Comparison of ENCODE assay signal across 20 cellular contexts in genomic region chr7:80775972-80776371, GRCh38.
"Had no signal": no experiment of that assay in that cellular context is flagged by ENCODE, and none has a peak within 500 bp of the region (broad histone marks: within the 10 kb centered on the region; RNA-seq: fewer than 3 reads in every experiment).

No MANE protein-coding gene starts in this region.

- H3K27me3 ChIP-seq: brain microvascular endothelial cell, ovary, thyroid gland, uterus had no signal

- H3K27ac ChIP-seq: brain microvascular endothelial cell, ovary, thyroid gland had no signal

- H3K4me3 Mint-ChIP-seq: activated CD8-positive, alpha-beta T cell treated with anti-CD3 and anti-CD28 coated beads for 36 hours; activated naive CD8-positive, alpha-beta T cell treated with anti-CD3 and anti-CD28 coated beads, Interleukin-2, amount 10 ng/mL, durations not matched to agents 7 days and 5 days; activated T-cell treated with anti-CD3 and anti-CD28 coated beads, Interleukin-2, amount 50 U/mL, for 72 hours; naive thymus-derived CD4-positive, alpha-beta T cell; stimulated activated memory B cell treated with anti-CD40 and anti-IgM and Interleukin-4, amounts not matched to agents 10 μg/mL and 1 μg/mL and 100 μg/mL, for 72 hours; WTC11 had no signal

- H3K36me3 Mint-ChIP-seq: activated naive CD8-positive, alpha-beta T cell treated with anti-CD3 and anti-CD28 coated beads, Interleukin-2, amount 10 ng/mL, durations not matched to agents 7 days and 5 days; naive thymus-derived CD4-positive, alpha-beta T cell; stimulated activated memory B cell treated with anti-CD40 and anti-IgM and Interleukin-4, amounts not matched to agents 10 μg/mL and 1 μg/mL and 100 μg/mL, for 72 hours; WTC11 had no signal

- H3K27ac Mint-ChIP-seq: activated CD8-positive, alpha-beta T cell treated with anti-CD3 and anti-CD28 coated beads for 36 hours; activated naive CD8-positive, alpha-beta T cell treated with anti-CD3 and anti-CD28 coated beads, Interleukin-2, amount 10 ng/mL, durations not matched to agents 7 days and 5 days; activated T-cell treated with anti-CD3 and anti-CD28 coated beads, Interleukin-2, amount 50 U/mL, for 72 hours; naive thymus-derived CD4-positive, alpha-beta T cell; stimulated activated memory B cell treated with anti-CD40 and anti-IgM and Interleukin-4, amounts not matched to agents 10 μg/mL and 1 μg/mL and 100 μg/mL, for 72 hours; WTC11 had no signal

- H3K9me3 Mint-ChIP-seq: activated CD8-positive, alpha-beta T cell treated with anti-CD3 and anti-CD28 coated beads for 36 hours; activated naive CD8-positive, alpha-beta T cell treated with anti-CD3 and anti-CD28 coated beads, Interleukin-2, amount 10 ng/mL, durations not matched to agents 7 days and 5 days; WTC11 had no signal

- FAIRE-seq: TTC549 had no signal

- H3K27me3 Mint-ChIP-seq: activated CD8-positive, alpha-beta T cell treated with anti-CD3 and anti-CD28 coated beads for 36 hours; activated naive CD8-positive, alpha-beta T cell treated with anti-CD3 and anti-CD28 coated beads, Interleukin-2, amount 10 ng/mL, durations not matched to agents 7 days and 5 days; naive thymus-derived CD4-positive, alpha-beta T cell; stimulated activated memory B cell treated with anti-CD40 and anti-IgM and Interleukin-4, amounts not matched to agents 10 μg/mL and 1 μg/mL and 100 μg/mL, for 72 hours had no signal

- ATAC-seq: activated CD8-positive, alpha-beta T cell treated with anti-CD3 and anti-CD28 coated beads for 36 hours; activated T-cell treated with anti-CD3 and anti-CD28 coated beads, Interleukin-2, amount 50 U/mL, for 72 hours; mucosa of descending colon; naive thymus-derived CD4-positive, alpha-beta T cell; stimulated activated memory B cell treated with anti-CD40 and anti-IgM and Interleukin-4, amounts not matched to agents 10 μg/mL and 1 μg/mL and 100 μg/mL, for 72 hours; WTC11 had no signal

- H3K9me3 ChIP-seq: mucosa of descending colon, ovary, thyroid gland, uterus had no signal

- H3K36me3 ChIP-seq: brain microvascular endothelial cell, ovary, thyroid gland, uterus had no signal

- H3K4me3 ChIP-seq: mucosa of descending colon, ovary, thyroid gland, uterus had no signal

- DNase-seq: activated CD4-positive, alpha-beta T cell treated with anti-CD3 and anti-CD28 coated beads for 4 hours; activated CD8-positive, alpha-beta memory T cell treated with anti-CD3 and anti-CD28 coated beads, Interleukin-2, amount 50 U/mL, for 48 hours; activated CD8-positive, alpha-beta T cell treated with anti-CD3 and anti-CD28 coated beads for 36 hours; activated gamma-delta T cell treated with Interleukin-2 at 50 U/mL for 16 hours; activated naive CD8-positive, alpha-beta T cell treated with anti-CD3 and anti-CD28 coated beads, Interleukin-2, amount 10 ng/mL, durations not matched to agents 7 days and 5 days; activated T-cell treated with anti-CD3 and anti-CD28 coated beads, Interleukin-2, amount 50 U/mL, for 72 hours; brain microvascular endothelial cell; cerebellar nuclear complex; effector CD8-positive, alpha-beta T cell; foreskin melanocyte; left cardiac atrium; mucosa of descending colon; naive thymus-derived CD4-positive, alpha-beta T cell; ovary; T-helper 2 cell; thyroid gland; uterus had no signal

- H3K4me1 Mint-ChIP-seq: activated naive CD8-positive, alpha-beta T cell treated with anti-CD3 and anti-CD28 coated beads, Interleukin-2, amount 10 ng/mL, durations not matched to agents 7 days and 5 days; naive thymus-derived CD4-positive, alpha-beta T cell; stimulated activated memory B cell treated with anti-CD40 and anti-IgM and Interleukin-4, amounts not matched to agents 10 μg/mL and 1 μg/mL and 100 μg/mL, for 72 hours had no signal
